Comparison of ENCODE assay signal across 14 cellular contexts in the genomic region with DNA sequence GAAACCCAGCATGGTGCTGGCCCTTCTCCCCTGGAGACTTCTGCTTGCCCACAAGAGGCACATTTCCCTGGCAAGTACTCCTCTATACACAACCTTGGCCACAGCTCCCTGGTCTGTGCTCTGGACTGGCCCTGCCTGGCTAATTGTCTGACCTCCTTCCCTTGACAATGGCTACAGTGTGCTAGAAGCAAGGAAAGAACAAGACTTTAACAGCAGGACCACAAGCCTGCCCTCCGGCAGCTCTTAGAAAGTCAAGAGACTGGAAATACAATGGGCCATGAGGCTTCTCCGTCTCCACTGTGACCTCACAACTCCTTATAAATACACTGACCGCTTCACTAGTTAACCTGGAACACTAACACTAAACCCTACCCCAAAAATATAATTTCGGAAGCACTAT. TPM values are rescaled to one million over a fixed set of nuclear protein-coding genes. Genes with fewer than 3 reads are reported as not detected.
DNase-seq lines count a peak whose midpoint lies in the region; ATAC-seq lines count a peak whose summit lies in the region.
"Had no signal": no experiment of that assay in that cellular context is flagged by ENCODE, and none has a peak within 500 bp of the region (broad histone marks: within the 10 kb centered on the region; RNA-seq: fewer than 3 reads in every experiment).

No MANE protein-coding gene starts in this region.

- POLR2A ChIA-PET in activated CD4-positive, alpha-beta T cell treated with anti-CD3 and anti-CD28 coated beads for 36 hours (lab: Charles Lee), result no interaction called here

- ATAC-seq in activated CD4-positive, alpha-beta T cell treated with anti-CD3 and anti-CD28 coated beads for 36 hours, result no peak
- no peak for ATAC-seq in effector memory CD8-positive, alpha-beta T cell (replicated peaks)
- ATAC-seq in stimulated activated effector memory CD8-positive, alpha-beta T cell treated with anti-CD3 and anti-CD28 coated beads, Interleukin-12 subunit alpha, Interleukin-12 subunit beta, amount 100 ng/mL, for 72 hours, result no peak
- ATAC-seq: HepG2 had no signal

- peaks cover 24% of the 10 kb centered on the region for H3K36me3 Mint-ChIP-seq in activated CD4-positive, alpha-beta T cell treated with anti-CD3 and anti-CD28 coated beads for 36 hours (ENCODE audit: low read depth)
- peaks cover 30% of the 10 kb centered on the region for H3K36me3 Mint-ChIP-seq in effector memory CD8-positive, alpha-beta T cell (ENCODE audit: insufficient read depth)
- peaks cover 72% of the 10 kb centered on the region for H3K36me3 Mint-ChIP-seq in stimulated activated effector memory CD8-positive, alpha-beta T cell treated with anti-CD3 and anti-CD28 coated beads, Interleukin-12 subunit alpha, Interleukin-12 subunit beta, amount 100 ng/mL, for 72 hours

- H3K9me3 Mint-ChIP-seq in activated CD4-positive, alpha-beta T cell treated with anti-CD3 and anti-CD28 coated beads for 36 hours (ENCODE audit: low read depth), result no peaks in the 10 kb centered on the region
- H3K9me3 Mint-ChIP-seq in effector memory CD8-positive, alpha-beta T cell, result no peaks in the 10 kb centered on the region
- no peaks in the 10 kb centered on the region for H3K9me3 Mint-ChIP-seq in stimulated activated effector memory CD8-positive, alpha-beta T cell treated with anti-CD3 and anti-CD28 coated beads, Interleukin-12 subunit alpha, Interleukin-12 subunit beta, amount 100 ng/mL, for 72 hours

- CTCF ChIA-PET in activated CD4-positive, alpha-beta T cell treated with anti-CD3 and anti-CD28 coated beads for 36 hours (lab: Charles Lee), result interaction anchor here (1.2 to 1.5 kb wide), 2 partner anchors 9 to 17 kb away, joined by 3 to 6 read pairs; no protein-coding TSS in a partner anchor

- H3K4me1 Mint-ChIP-seq in activated CD4-positive, alpha-beta T cell treated with anti-CD3 and anti-CD28 coated beads for 36 hours, result peaks cover 16% of the 10 kb centered on the region
- peaks cover 14 to 31% of the 10 kb centered on the region in 2 donors for H3K4me1 Mint-ChIP-seq in effector memory CD8-positive, alpha-beta T cell (ENCODE audit: low read depth in 2 of 2)
- peaks cover 14% of the 10 kb centered on the region for H3K4me1 Mint-ChIP-seq in stimulated activated effector memory CD8-positive, alpha-beta T cell treated with anti-CD3 and anti-CD28 coated beads, Interleukin-12 subunit alpha, Interleukin-12 subunit beta, amount 100 ng/mL, for 72 hours

- H3K27ac Mint-ChIP-seq in activated CD4-positive, alpha-beta T cell treated with anti-CD3 and anti-CD28 coated beads for 36 hours, result peak overlapping the region; percentile 23
- H3K27ac Mint-ChIP-seq in effector memory CD8-positive, alpha-beta T cell, result peak overlapping the region; percentile 27 to 99
- peak overlapping the region; percentile 43 for H3K27ac Mint-ChIP-seq in stimulated activated effector memory CD8-positive, alpha-beta T cell treated with anti-CD3 and anti-CD28 coated beads, Interleukin-12 subunit alpha, Interleukin-12 subunit beta, amount 100 ng/mL, for 72 hours

- no peak for DNase-seq in activated CD4-positive, alpha-beta T cell treated with anti-CD3 and anti-CD28 coated beads for 36 hours
- DNase-seq in activated CD4-positive, alpha-beta T cell treated with anti-CD3 and anti-CD28 coated beads for 48 hours, result no peak
- DNase-seq in SK-MEL-5 (ENCODE audit: low read depth, low spot score) (peak; percentile 81), NCI-H1417 treated with DMSO at 0.1 percent for 48 hours (lab: John Stamatoyannopoulos, UW) (no peak), RPMI8226 (no peak), NCI-H2196 treated with DMSO at 0.1 percent for 48 hours (lab: John Stamatoyannopoulos, UW; ENCODE audit: unreplicated experiment) (no peak)
- no peak for DNase-seq in effector memory CD8-positive, alpha-beta T cell
- no peak for DNase-seq in stimulated activated effector memory CD8-positive, alpha-beta T cell treated with anti-CD3 and anti-CD28 coated beads, Interleukin-12 subunit alpha, Interleukin-12 subunit beta, amount 100 ng/mL, for 72 hours (ENCODE audit: low spot score in 2 of 2)
- DNase-seq: MG63, NCI-H1105, NCI-H187, NCI-H446, NCI-H748 treated with DMSO at 0.1 percent for 48 hours had no signal

- intact Hi-C loops in activated CD4-positive, alpha-beta T cell treated with anti-CD3 and anti-CD28 coated beads for 36 hours (cut with DNase I, micrococcal nuclease), result no loop called here

- H3K4me3 Mint-ChIP-seq in activated CD4-positive, alpha-beta T cell treated with anti-CD3 and anti-CD28 coated beads for 36 hours, result no peak overlapping the region
- H3K4me3 Mint-ChIP-seq in effector memory CD8-positive, alpha-beta T cell, result no peak overlapping the region
- no peak overlapping the region for H3K4me3 Mint-ChIP-seq in stimulated activated effector memory CD8-positive, alpha-beta T cell treated with anti-CD3 and anti-CD28 coated beads, Interleukin-12 subunit alpha, Interleukin-12 subunit beta, amount 100 ng/mL, for 72 hours

- no peaks in the 10 kb centered on the region for H3K27me3 Mint-ChIP-seq in activated CD4-positive, alpha-beta T cell treated with anti-CD3 and anti-CD28 coated beads for 36 hours
- no peaks in the 10 kb centered on the region for H3K27me3 Mint-ChIP-seq in effector memory CD8-positive, alpha-beta T cell

- in situ Hi-C loops in SK-MEL-5 (cut with HindIII; ENCODE audit: low pct_unique_long_range_greater_than_20kb, low sequenced_read_pairs), result no loop called here

RNA-seq across cellular contexts. Expression of a gene that starts 36.7 kb away (rescaled TPM):
- total RNA-seq in activated CD4-positive, alpha-beta T cell treated with anti-CD3 and anti-CD28 coated beads for 36 hours, result 10 to 100 TPM; 42.3 to 56.8 TPM
- 38.0 and 46.5 TPM in 2 replicates for total RNA-seq in SK-MEL-5 (2014; rRNA removed; shearing (Covaris generic))
- polyA plus RNA-seq in SK-MEL-5 (2015; cell fraction: cytosol; rRNA removed), result 46.8 and 50.2 TPM in 2 replicates
- polyA plus RNA-seq in SK-MEL-5 (2015; cell fraction: nucleus; rRNA removed), result 109 and 143 TPM in 2 replicates

RNA-seq across cellular contexts. Expression of a gene that starts 46.5 kb away (rescaled TPM):
- 10 to 100 TPM; 19.2 to 22.9 TPM for total RNA-seq in activated CD4-positive, alpha-beta T cell treated with anti-CD3 and anti-CD28 coated beads for 36 hours
- 9.7 and 11.2 TPM in 2 replicates for total RNA-seq in SK-MEL-5 (2014; rRNA removed; shearing (Covaris generic))
- 10.6 and 11.4 TPM in 2 replicates for polyA plus RNA-seq in SK-MEL-5 (2015; cell fraction: cytosol; rRNA removed)
- 4.3 and 6.2 TPM in 2 replicates for polyA plus RNA-seq in SK-MEL-5 (2015; cell fraction: nucleus; rRNA removed)

RNA-seq across cellular contexts. Expression of a gene that starts 55.7 kb away (rescaled TPM):
- 10 to 100 TPM; 20.0 TPM for total RNA-seq in activated CD4-positive, alpha-beta T cell treated with anti-CD3 and anti-CD28 coated beads for 36 hours
- 11.4 and 13.2 TPM in 2 replicates for total RNA-seq in SK-MEL-5 (2014; rRNA removed; shearing (Covaris generic))
- 10.9 TPM in 2 replicates for polyA plus RNA-seq in SK-MEL-5 (2015; cell fraction: cytosol; rRNA removed)
- 28.9 and 32.3 TPM in 2 replicates for polyA plus RNA-seq in SK-MEL-5 (2015; cell fraction: nucleus; rRNA removed)

RNA-seq across cellular contexts. Expression of a gene that starts 55.8 kb away (rescaled TPM):
- 1 to 10 TPM in 1 of 2 experiments, under 1 TPM in 1; 0.95 to 1.6 TPM for total RNA-seq in activated CD4-positive, alpha-beta T cell treated with anti-CD3 and anti-CD28 coated beads for 36 hours
- 0.96 and 1.4 TPM in 2 replicates for total RNA-seq in SK-MEL-5 (2014; rRNA removed; shearing (Covaris generic))
- polyA plus RNA-seq in SK-MEL-5 (2015; cell fraction: cytosol; rRNA removed), result 0.85 and 1.1 TPM in 2 replicates
- polyA plus RNA-seq in SK-MEL-5 (2015; cell fraction: nucleus; rRNA removed), result 1.6 and 2.5 TPM in 2 replicates
